ENCODE assay signal across 37 cellular contexts in genomic region chr10:13039761-13040160, GRCh38. TPM values are rescaled to one million over a fixed set of nuclear protein-coding genes. Genes with fewer than 3 reads are reported as not detected.
"Had no signal": no experiment of that assay in that cellular context is flagged by ENCODE, and none has a peak within 500 bp of the region (broad histone marks: within the 10 kb centered on the region; RNA-seq: fewer than 3 reads in every experiment).

No MANE protein-coding gene starts in this region.

- DNase-seq: activated B cell treated with CpG ODN at 0.5 μM for 24 hours; activated CD4-positive, alpha-beta memory T cell treated with anti-CD3 and anti-CD28 coated beads for 36 hours; activated CD4-positive, alpha-beta T cell treated with anti-CD3 and anti-CD28 coated beads for 4 hours; activated CD4-positive, alpha-beta T cell treated with anti-CD3 and anti-CD28 coated beads, Interleukin-2, amount 50 U/mL, for 1 hour; activated CD4-positive, CD25-positive, alpha-beta regulatory T cell treated with anti-CD3 and anti-CD28 coated beads, Interleukin-2, amount 50 U/mL, for 72 hours; activated CD8-positive, alpha-beta memory T cell treated with anti-CD3 and anti-CD28 coated beads, Interleukin-2, amount 50 U/mL, for 4 hours; activated gamma-delta T cell treated with Interleukin-2 at 50 U/mL for 16 hours; activated naive CD4-positive, alpha-beta T cell treated with anti-CD3 and anti-CD28 coated beads for 36 hours; activated T-cell treated with anti-CD3 and anti-CD28 coated beads for 4 hours; activated T-cell treated with anti-CD3 and anti-CD28 coated beads, Interleukin-2, amount 50 U/mL, for 4 hours; adrenal gland; anterior cingulate cortex; caudate nucleus; cerebellar nuclear complex; MM.1S; MV-4-11; NCI-H1092; NCI-H1436 treated with DMSO at 0.1 percent for 48 hours; NCI-H187; NCI-H2029 treated with DMSO at 0.1 percent for 48 hours; NCI-H2107; NCI-H2171; NCI-H510A; NCI-H774; Peyer's patch; RPMI8226; SHP77 treated with DMSO at 0.1 percent for 48 hours; SW 1271; T-helper 1 cell; T-helper 2 cell; T-helper 9 cell had no signal

- H3K4me1 Mint-ChIP-seq: activated B cell treated with CpG ODN at 0.5 μM for 24 hours, brain had no signal

- H3K36me3 ChIP-seq: adrenal gland, Peyer's patch, SJSA1 had no signal

- H3K36me3 Mint-ChIP-seq: activated CD4-positive, alpha-beta memory T cell treated with anti-CD3 and anti-CD28 coated beads for 36 hours; activated naive CD4-positive, alpha-beta T cell treated with anti-CD3 and anti-CD28 coated beads, Interleukin-2, amount 50 U/mL, for 72 hours; brain had no signal

- H3K4me3 ChIP-seq: adrenal gland, Peyer's patch, SJSA1 had no signal

- H3K9me3 ChIP-seq: adrenal gland, Peyer's patch, SJSA1 had no signal

- H3K27ac ChIP-seq: adrenal gland, Peyer's patch, SJSA1, VCaP had no signal

- H3K27me3 ChIP-seq: adrenal gland, Peyer's patch, SJSA1 had no signal

- ATAC-seq: activated naive CD4-positive, alpha-beta T cell treated with anti-CD3 and anti-CD28 coated beads, Interleukin-2, amount 50 U/mL, for 72 hours; activated T-cell treated with anti-CD3 and anti-CD28 coated beads, Interleukin-2, amount 50 U/mL, for 4 hours had no signal

- H3K4me3 Mint-ChIP-seq: activated B cell treated with CpG ODN at 0.5 μM for 24 hours; activated CD4-positive, alpha-beta memory T cell treated with anti-CD3 and anti-CD28 coated beads for 36 hours; activated naive CD4-positive, alpha-beta T cell treated with anti-CD3 and anti-CD28 coated beads for 36 hours; activated T-cell treated with anti-CD3 and anti-CD28 coated beads, Interleukin-2, amount 50 U/mL, for 4 hours; activated T-helper 1 cell treated with anti-CD3 and anti-CD28 coated beads, Interleukin-12 subunit alpha, Interleukin-12 subunit beta, Interleukin-2, Interleukin-4 antibody, amounts not matched to agents 30 ng/mL and 10 ng/mL and 1 ng/mL, durations not matched to agents 14 hours and 24 hours and 36 hours; brain had no signal

- H3K9me3 Mint-ChIP-seq: activated naive CD4-positive, alpha-beta T cell treated with anti-CD3 and anti-CD28 coated beads, Interleukin-2, amount 50 U/mL, for 72 hours; activated T-cell treated with anti-CD3 and anti-CD28 coated beads, Interleukin-2, amount 50 U/mL, for 4 hours; activated T-helper 1 cell treated with anti-CD3 and anti-CD28 coated beads, Interleukin-12 subunit alpha, Interleukin-12 subunit beta, Interleukin-2, Interleukin-4 antibody, amounts not matched to agents 30 ng/mL and 10 ng/mL and 1 ng/mL, durations not matched to agents 14 hours and 24 hours and 36 hours had no signal

- H3K4me1 ChIP-seq: adrenal gland, Peyer's patch, SJSA1 had no signal

- H3K27ac Mint-ChIP-seq: activated B cell treated with CpG ODN at 0.5 μM for 24 hours; activated CD4-positive, alpha-beta memory T cell treated with anti-CD3 and anti-CD28 coated beads for 36 hours; activated naive CD4-positive, alpha-beta T cell treated with anti-CD3 and anti-CD28 coated beads for 36 hours; activated naive CD4-positive, alpha-beta T cell treated with anti-CD3 and anti-CD28 coated beads, Interleukin-2, amount 50 U/mL, for 72 hours; activated T-helper 1 cell treated with anti-CD3 and anti-CD28 coated beads, Interleukin-12 subunit alpha, Interleukin-12 subunit beta, Interleukin-2, Interleukin-4 antibody, amounts not matched to agents 30 ng/mL and 10 ng/mL and 1 ng/mL, durations not matched to agents 14 hours and 24 hours and 36 hours; brain had no signal

RNA-seq across cellular contexts. Expression of gene CCDC3, which starts 38.2 kb away (rescaled TPM):
- total RNA-seq: PC-3 had no signal
